In genomic region chrX:18613930-18614639, GRCh38 we compare ENCODE assay signal across 1 cellular context.
TF ChIP-seq lines count a peak whose summit lies in the region.

No MANE protein-coding gene starts in this region.

TF ChIP-seq in HepG2, 621 proteins besides CTCF, POLR2A, EP300 and RAD21:
- TF ChIP-seq MAFF (IDR thresholded peaks at IDR 0.05; ENCODE audit: low read depth, low read length) (peak; percentile 36; the same call in 1 of the 2 replicates), ZNF362 (CRISPR knock-in tag; IDR thresholded peaks at IDR 0.05; ENCODE audit: borderline replicate concordance) (no peak), MAFK (conservative IDR thresholded peaks at IDR 0.05 in 1 of 2, IDR thresholded peaks at IDR 0.05 in 1 of 2; ENCODE audit: low read length in 2 of 2) (peak in 1 of 2 experiments; percentile 56; a peak in 2 of 4 replicates)
